ENCODE assay signal across 1 cellular context in genomic region chr1:192003295-192004083, GRCh38.
TF ChIP-seq lines count a peak whose summit lies in the region.

No MANE protein-coding gene starts in this region.

TF ChIP-seq in HCT116, 20 proteins besides CTCF, POLR2A, EP300 and RAD21 (continued from another document):
- TF ChIP-seq, protein P1, sequence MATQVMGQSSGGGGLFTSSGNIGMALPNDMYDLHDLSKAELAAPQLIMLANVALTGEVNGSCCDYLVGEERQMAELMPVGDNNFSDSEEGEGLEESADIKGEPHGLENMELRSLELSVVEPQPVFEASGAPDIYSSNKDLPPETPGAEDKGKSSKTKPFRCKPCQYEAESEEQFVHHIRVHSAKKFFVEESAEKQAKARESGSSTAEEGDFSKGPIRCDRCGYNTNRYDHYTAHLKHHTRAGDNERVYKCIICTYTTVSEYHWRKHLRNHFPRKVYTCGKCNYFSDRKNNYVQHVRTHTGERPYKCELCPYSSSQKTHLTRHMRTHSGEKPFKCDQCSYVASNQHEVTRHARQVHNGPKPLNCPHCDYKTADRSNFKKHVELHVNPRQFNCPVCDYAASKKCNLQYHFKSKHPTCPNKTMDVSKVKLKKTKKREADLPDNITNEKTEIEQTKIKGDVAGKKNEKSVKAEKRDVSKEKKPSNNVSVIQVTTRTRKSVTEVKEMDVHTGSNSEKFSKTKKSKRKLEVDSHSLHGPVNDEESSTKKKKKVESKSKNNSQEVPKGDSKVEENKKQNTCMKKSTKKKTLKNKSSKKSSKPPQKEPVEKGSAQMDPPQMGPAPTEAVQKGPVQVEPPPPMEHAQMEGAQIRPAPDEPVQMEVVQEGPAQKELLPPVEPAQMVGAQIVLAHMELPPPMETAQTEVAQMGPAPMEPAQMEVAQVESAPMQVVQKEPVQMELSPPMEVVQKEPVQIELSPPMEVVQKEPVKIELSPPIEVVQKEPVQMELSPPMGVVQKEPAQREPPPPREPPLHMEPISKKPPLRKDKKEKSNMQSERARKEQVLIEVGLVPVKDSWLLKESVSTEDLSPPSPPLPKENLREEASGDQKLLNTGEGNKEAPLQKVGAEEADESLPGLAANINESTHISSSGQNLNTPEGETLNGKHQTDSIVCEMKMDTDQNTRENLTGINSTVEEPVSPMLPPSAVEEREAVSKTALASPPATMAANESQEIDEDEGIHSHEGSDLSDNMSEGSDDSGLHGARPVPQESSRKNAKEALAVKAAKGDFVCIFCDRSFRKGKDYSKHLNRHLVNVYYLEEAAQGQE (IDR thresholded peaks at IDR 0.05; ENCODE audit: low read depth): no peak
- no peak for TF ChIP-seq YY1 (IDR thresholded peaks at IDR 0.05; ENCODE audit: extremely low read depth, insufficient replicate concordance, low read depth, low read length)
- TF ChIP-seq FOSL1 (IDR thresholded peaks at IDR 0.05; ENCODE audit: low read depth): no peak
- no peak for TF ChIP-seq SP1 (IDR thresholded peaks at IDR 0.05; ENCODE audit: low read depth)
- TF ChIP-seq ZFX (IDR thresholded peaks at IDR 0.05): no peak
- no peak for TF ChIP-seq TCF7L2 (IDR thresholded peaks at IDR 0.05; ENCODE audit: borderline replicate concordance, extremely low read depth, insufficient read depth, insufficient read length)
- TF ChIP-seq ZNF274 (IDR thresholded peaks at IDR 0.05; ENCODE audit: low read depth, low read length): no peak
- no peak for TF ChIP-seq POLR2AphosphoS5 (IDR thresholded peaks at IDR 0.05; ENCODE audit: low read depth, low read length)
TF ChIP-seq in HCT116: peak in this region for 0.
